ENCODE assay signal across 18 cellular contexts in the genomic region with DNA sequence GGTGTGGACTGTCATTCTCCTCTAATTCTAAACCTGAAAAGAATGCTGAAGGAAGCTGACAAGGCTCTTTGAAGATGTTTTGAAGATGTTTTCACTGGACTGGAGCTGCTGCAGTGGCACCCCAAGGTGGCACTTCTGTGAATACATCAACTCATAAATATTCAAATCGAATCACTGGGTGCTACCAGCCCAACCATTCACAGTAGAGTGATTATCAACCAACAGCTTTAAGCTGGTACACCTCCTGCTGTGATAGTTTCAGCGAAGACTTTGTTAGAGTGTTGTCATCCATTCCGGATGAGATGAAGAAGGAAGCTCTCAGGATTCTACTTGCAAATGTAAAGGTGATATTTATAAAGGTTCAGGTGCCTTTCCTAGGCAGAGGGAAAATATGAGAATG.
A peak's percentile ranks its signal among the peaks of the same experiment; 100 is the strongest.
DNase-seq lines count a peak whose midpoint lies in the region; ATAC-seq, FAIRE-seq and TF ChIP-seq lines count a peak whose summit lies in the region.
"Had no signal": no experiment of that assay in that cellular context is flagged by ENCODE, and none has a peak within 500 bp of the region (broad histone marks: within the 10 kb centered on the region; RNA-seq: fewer than 3 reads in every experiment).

No MANE protein-coding gene starts in this region.

- no peaks in the 10 kb centered on the region for H3K9me3 Mint-ChIP-seq in H9
- H3K9me3 Mint-ChIP-seq in neural progenitor cell = peaks cover 2% of the 10 kb centered on the region
- H3K9me3 Mint-ChIP-seq in Caco-2 (ENCODE audit: unreplicated experiment) = no peaks in the 10 kb centered on the region

- no peak overlapping the region for H3T11ph ChIP-seq in H9 (ENCODE audit: low read length)

- no peaks in the 10 kb centered on the region for H3K79me1 ChIP-seq in H9 (ENCODE audit: insufficient read depth, low read depth, low read length, poor library complexity, severe bottlenecking)
- H3K79me1 ChIP-seq in H1 (ENCODE audit: low read depth, low read length) = no peaks in the 10 kb centered on the region

- H2BK120ac ChIP-seq in H9 (ENCODE audit: low read depth, low read length, poor library complexity, severe bottlenecking) (no peak overlapping the region), H1 (replicated peaks; ENCODE audit: low read depth, low read length) (no peak overlapping the region)

- H4K91ac ChIP-seq in H9 (ENCODE audit: insufficient read length, low read depth, low read length) (no peak overlapping the region), H1 (replicated peaks; ENCODE audit: insufficient read length, low read length) (no peak overlapping the region)

- no peak overlapping the region for H4K5ac ChIP-seq in H9 (ENCODE audit: insufficient read length, low read depth, low read length)
- no peak overlapping the region for H4K5ac ChIP-seq in H1 (ENCODE audit: insufficient read length, low read depth, low read length)

- POLR2A ChIA-PET in H1 (lab: Charles Lee; ENCODE audit: partially characterized antibody) = no interaction called here
- POLR2A ChIA-PET in Caco-2 (lab: Charles Lee) = no interaction called here

- peaks cover 38 to 41% of the 10 kb centered on the region in 2 experiments for H3K4me1 Mint-ChIP-seq in H9
- H3K4me1 Mint-ChIP-seq in neural progenitor cell = peaks cover 15% of the 10 kb centered on the region
- H3K4me1 Mint-ChIP-seq in Caco-2 (ENCODE audit: low read depth, unreplicated experiment) = no peaks in the 10 kb centered on the region
- H3K4me1 Mint-ChIP-seq: B cell; CD4-positive, CD25-positive, alpha-beta regulatory T cell had no signal

- no peak for ATAC-seq in HG03139 (IDR thresholded peaks at IDR 0.05; ENCODE audit: unreplicated experiment)
- ATAC-seq: K562, Panc1 had no signal

- H2AFZ ChIP-seq in H9 (ENCODE audit: low read length) = no peak overlapping the region
- H2AFZ ChIP-seq in H1 (ENCODE audit: low read length) = no peak overlapping the region
- no peak overlapping the region for H2AFZ ChIP-seq in neural progenitor cell (replicated peaks)

- peaks cover 14% of the 10 kb centered on the region for H3F3A ChIP-seq in neural progenitor cell (ENCODE audit: low read depth)

- no peak overlapping the region for H2BK5ac ChIP-seq in H9 (ENCODE audit: insufficient read length, low read length)
- H2BK5ac ChIP-seq in H1 (ENCODE audit: low read depth, low read length) = no peak overlapping the region

- peak; percentile 94 for FAIRE-seq in H1 (lab: Jason Lieb, UNC)
- FAIRE-seq: K562 had no signal

- H3K27ac Mint-ChIP-seq in H9 (peak overlapping the region in 1 of 3 experiments; percentile 85; a peak in 2 of 7 replicates), neural progenitor cell (no peak overlapping the region), Caco-2 (ENCODE audit: unreplicated experiment) (no peak overlapping the region)
- H3K27ac Mint-ChIP-seq: B cell; CD4-positive, CD25-positive, alpha-beta regulatory T cell had no signal

- BruUV-seq in Caco-2 (replicated peaks; lab: Mats Ljungman, UMichigan) = no TSS peak

- no peak for TF ChIP-seq RAD21 in H1 (IDR thresholded peaks at IDR 0.05 in 1 of 2, conservative IDR thresholded peaks at IDR 0.05 in 1 of 2; ENCODE audit: low read depth in 2 of 2, low read length in 2 of 2)

- WGBS in H9 (ENCODE audit: extremely low coverage, insufficient read length, low lambda C conversion rate) = no CpG with 5 or more reads among the region's 3 CpGs
- 36% methylated on average over 3 of the region's 3 CpGs; no CpG with 5 or more reads in 1 of the 2 experiments for WGBS in H1 (ENCODE audit: extremely low coverage in 1 of 2, insufficient coverage in 1 of 2, insufficient read length in 1 of 2, insufficient replicate concordance in 2 of 2, low coverage in 1 of 2, low lambda C conversion rate in 2 of 2, missing lambda C conversion rate in 1 of 2), 2 experiments

- no peak for TF ChIP-seq POLR2A in H1 (IDR thresholded peaks at IDR 0.05; ENCODE audit: control extremely low read depth in 1 of 2, low read depth in 2 of 2, low read length in 2 of 2)

- no peak for TF ChIP-seq CTCF in H9 (conservative IDR thresholded peaks at IDR 0.05)
- TF ChIP-seq CTCF in H1 (IDR thresholded peaks at IDR 0.05; ENCODE audit: control extremely low read depth in 1 of 3, insufficient read depth in 1 of 3, low read depth in 1 of 3, low read length in 3 of 3) = no peak
- no peak for TF ChIP-seq CTCF in neural progenitor cell (IDR thresholded peaks at IDR 0.05)
- TF ChIP-seq CTCF in Caco-2 (IDR thresholded peaks at IDR 0.05; ENCODE audit: insufficient read depth in 1 of 2, low read depth in 1 of 2, low read length in 1 of 2, severe bottlenecking in 1 of 2, unreplicated experiment in 1 of 2) = no peak

- TF ChIP-seq EP300 in H1 (IDR thresholded peaks at IDR 0.05; ENCODE audit: borderline replicate concordance in 1 of 2, low read depth in 2 of 2, low read length in 2 of 2) = no peak

- H2BK15ac ChIP-seq in H9 (ENCODE audit: low read depth, low read length) = no peak overlapping the region
- no peak overlapping the region for H2BK15ac ChIP-seq in H1 (ENCODE audit: low read length)

- H3K4me1 ChIP-seq in H9 (ENCODE audit: insufficient read depth, low read length) (peaks cover 2% of the 10 kb centered on the region; the same call in 1 of the 2 replicates), H1 (replicated peaks in 1 of 4; ENCODE audit: control insufficient read depth in 3 of 4, insufficient read depth in 4 of 4, low read length in 3 of 4) (peaks cover 0 to 13% (median 9%) of the 10 kb centered on the region in 4 experiments; a peak in 5 of 7 replicates), neural progenitor cell (peaks cover 25% of the 10 kb centered on the region), Caco-2 (no peaks in the 10 kb centered on the region)

- H4K20me1 ChIP-seq in H9 (ENCODE audit: control insufficient read depth, insufficient read depth, insufficient read length) (no peaks in the 10 kb centered on the region), H1 (replicated peaks in 1 of 2; ENCODE audit: control insufficient read depth in 1 of 2, insufficient read depth in 2 of 2, low read length in 2 of 2) (no peaks in the 10 kb centered on the region), neural progenitor cell (ENCODE audit: low read depth) (no peaks in the 10 kb centered on the region)

- H3K36me3 Mint-ChIP-seq in H9 (ENCODE audit: insufficient read depth in 1 of 3, low read depth in 3 of 3) = no peaks in the 10 kb centered on the region
- no peaks in the 10 kb centered on the region for H3K36me3 Mint-ChIP-seq in neural progenitor cell
- no peaks in the 10 kb centered on the region for H3K36me3 Mint-ChIP-seq in Caco-2 (ENCODE audit: insufficient read depth, unreplicated experiment)
- H3K36me3 Mint-ChIP-seq: CD4-positive, CD25-positive, alpha-beta regulatory T cell had no signal

- H3K4ac ChIP-seq in H9 (ENCODE audit: low read depth, low read length) = no peak overlapping the region
- H3K4ac ChIP-seq in H1 (replicated peaks; ENCODE audit: insufficient read length, low read depth, low read length) = no peak overlapping the region

- no peak overlapping the region for H2BK20ac ChIP-seq in H9 (ENCODE audit: low read depth, low read length, poor library complexity, severe bottlenecking)
- H2BK20ac ChIP-seq in H1 (ENCODE audit: low read length) = no peak overlapping the region

- no peak overlapping the region for H3K18ac ChIP-seq in H9 (ENCODE audit: insufficient read length, low read depth, low read length)
- no peak overlapping the region for H3K18ac ChIP-seq in H1 (ENCODE audit: extremely low read depth, low read length)

- H3K4me3 Mint-ChIP-seq in H9 = no peak overlapping the region
- H3K4me3 Mint-ChIP-seq in neural progenitor cell = no peak overlapping the region
- no peak overlapping the region for H3K4me3 Mint-ChIP-seq in Caco-2 (ENCODE audit: unreplicated experiment)
- H3K4me3 Mint-ChIP-seq: B cell; CD4-positive, CD25-positive, alpha-beta regulatory T cell had no signal

- no peak overlapping the region for H3K56ac ChIP-seq in H9 (ENCODE audit: insufficient read length, low read depth, low read length)
- no peak overlapping the region for H3K56ac ChIP-seq in H1 (replicated peaks; ENCODE audit: insufficient read length, low read depth, low read length)

- H3K36me3 ChIP-seq in H1 (ENCODE audit: control insufficient read depth in 2 of 4, insufficient read depth in 4 of 4, low read length in 3 of 4) (no peaks in the 10 kb centered on the region), neural progenitor cell (no peaks in the 10 kb centered on the region), Caco-2 (ENCODE audit: control insufficient read depth, insufficient read depth, low read length) (no peaks in the 10 kb centered on the region)

- CTCF ChIA-PET in H1 (lab: Charles Lee; ENCODE audit: partially characterized antibody) = interaction anchor here (0.7 to 2.2 kb wide), 6 partner anchors 10 to 248 kb away, joined by 3 to 8 read pairs (median 3); no protein-coding TSS in a partner anchor
- CTCF ChIA-PET in Caco-2 (lab: Charles Lee) = no interaction called here

- H3K23ac ChIP-seq in H9 (ENCODE audit: insufficient read length, low read depth, low read length) (no peak overlapping the region), H1 (ENCODE audit: insufficient read length) (no peak overlapping the region)

- H3K14ac ChIP-seq in H9 (ENCODE audit: insufficient read depth, low read length) (no peak overlapping the region), H1 (ENCODE audit: insufficient read length) (no peak overlapping the region)

- no peak overlapping the region for H3K9ac ChIP-seq in H9 (ENCODE audit: extremely low read depth, insufficient read length, low read length)
- no peak overlapping the region for H3K9ac ChIP-seq in H1 (replicated peaks in 1 of 4; ENCODE audit: extremely low read depth in 1 of 4, low read depth in 3 of 4, low read length in 3 of 4)
- H3K9ac ChIP-seq in neural progenitor cell = no peak overlapping the region

- intact Hi-C loops in Caco-2 (cut with micrococcal nuclease; ENCODE audit: unreplicated experiment) = no loop called here

- H3K4me3 ChIP-seq in H1 (ENCODE audit: extremely low read depth in 1 of 4, insufficient read depth in 2 of 4, low read depth in 3 of 4, low read length in 4 of 4) (no peak overlapping the region), neural progenitor cell (no peak overlapping the region), Caco-2 (ENCODE audit: low read depth, low read length) (no peak overlapping the region)
- H3K4me3 ChIP-seq: K562 had no signal

- no peak overlapping the region for H4K8ac ChIP-seq in H9 (replicated peaks; ENCODE audit: insufficient read length, low read depth, low read length)
- no peak overlapping the region for H4K8ac ChIP-seq in H1 (ENCODE audit: extremely low read depth, insufficient read depth, low read length)

- H3K9me3 ChIP-seq in H9 (ENCODE audit: control insufficient read depth, low read depth, low read length) = no peaks in the 10 kb centered on the region
- no peaks in the 10 kb centered on the region for H3K9me3 ChIP-seq in H1 (ENCODE audit: insufficient read depth in 2 of 2, low read depth in 1 of 2, low read length in 1 of 2)
- H3K9me3 ChIP-seq in neural progenitor cell (ENCODE audit: low read depth) = no peaks in the 10 kb centered on the region
- no peaks in the 10 kb centered on the region for H3K9me3 ChIP-seq in Caco-2

- H3K27me3 ChIP-seq in H9 (ENCODE audit: insufficient read depth, low read length) = no peaks in the 10 kb centered on the region
- no peaks in the 10 kb centered on the region; a peak in 1 of 7 replicates for H3K27me3 ChIP-seq in H1 (replicated peaks in 1 of 4; ENCODE audit: control insufficient read depth in 3 of 4, extremely low read depth in 1 of 4, insufficient read depth in 3 of 4, low read length in 3 of 4)
- no peaks in the 10 kb centered on the region for H3K27me3 ChIP-seq in neural progenitor cell
- H3K27me3 ChIP-seq in Caco-2 (replicated peaks; ENCODE audit: control insufficient read depth, insufficient read depth, low read length) = no peaks in the 10 kb centered on the region

- no peaks in the 10 kb centered on the region for H3K23me2 ChIP-seq in H9 (ENCODE audit: insufficient read length, low read depth, low read length, poor library complexity, severe bottlenecking)
- no peaks in the 10 kb centered on the region for H3K23me2 ChIP-seq in H1 (ENCODE audit: low read depth, low read length)

- no peaks in the 10 kb centered on the region for H3K79me2 ChIP-seq in H9 (ENCODE audit: insufficient read depth, low read length)
- H3K79me2 ChIP-seq in H1 (ENCODE audit: control insufficient read depth in 1 of 2, insufficient read depth in 2 of 2, low read length in 2 of 2) = no peaks in the 10 kb centered on the region
- H3K79me2 ChIP-seq in neural progenitor cell (ENCODE audit: low read depth) = no peaks in the 10 kb centered on the region

- H3K27ac ChIP-seq in H9 (ENCODE audit: insufficient read length, low read depth, low read length) = no peak overlapping the region
- H3K27ac ChIP-seq in H1 (ENCODE audit: low read depth, low read length) = no peak overlapping the region
- peak overlapping the region; percentile 72 for H3K27ac ChIP-seq in neural progenitor cell

- no peak overlapping the region for H2AK5ac ChIP-seq in H9 (ENCODE audit: insufficient read length, low read length)
- no peak overlapping the region for H2AK5ac ChIP-seq in H1 (ENCODE audit: low read depth, low read length)

- H3K27me3 Mint-ChIP-seq in H9 (ENCODE audit: low read depth) (no peaks in the 10 kb centered on the region), neural progenitor cell (ENCODE audit: insufficient read depth, low read depth) (no peaks in the 10 kb centered on the region), Caco-2 (ENCODE audit: insufficient read depth, unreplicated experiment) (peaks cover 3% of the 10 kb centered on the region)
- H3K27me3 Mint-ChIP-seq: B cell; CD4-positive, CD25-positive, alpha-beta regulatory T cell had no signal

- DNase-seq in H9 (peak; percentile 27), NCI-H146 treated with DMSO at 0.1 percent for 48 hours (lab: John Stamatoyannopoulos, UW; ENCODE audit: unreplicated experiment) (peak; percentile 12), H1 (ENCODE audit: low read depth in 1 of 2, low spot score in 2 of 2) (no peak), neural progenitor cell (ENCODE audit: low spot score) (peak; percentile 73), NCI-H2196 (lab: John Stamatoyannopoulos, UW; ENCODE audit: unreplicated experiment) (no peak), Caco-2 (no peak)
- DNase-seq: CD4-positive, CD25-positive, alpha-beta regulatory T cell; DMS53; H7; MV-4-11; NCI-H1436 treated with DMSO at 0.1 percent for 48 hours; NCI-H2107; NCI-H510A; T-helper 1 cell had no signal

- H2BK12ac ChIP-seq in H9 (ENCODE audit: insufficient read length, low read depth, low read length) = no peak overlapping the region
- no peak overlapping the region for H2BK12ac ChIP-seq in H1 (ENCODE audit: low read depth, low read length)

- H3K4me2 ChIP-seq in H9 (ENCODE audit: insufficient read depth, insufficient read length, low read length) (no peak overlapping the region), H1 (ENCODE audit: insufficient read depth in 1 of 2, low read depth in 2 of 2, low read length in 2 of 2) (peak overlapping the region in 1 of 2 experiments; percentile 36; a peak in 2 of 4 replicates), neural progenitor cell (peak overlapping the region; percentile 58)

Comparison
In these comparisons a context has a peak if more than half of its experiments do, and no peak if none do; other contexts are left out.
1. DNase-seq: peak in H9 (single experiment), NCI-H146 treated with DMSO at 0.1 percent for 48 hours (single experiment) and neural progenitor cell (single experiment); none in H1 (0 of 2), NCI-H2196 (single experiment) and Caco-2 (0 of 2).